17 cellular contexts compared by ENCODE assay signal in the genomic region with DNA sequence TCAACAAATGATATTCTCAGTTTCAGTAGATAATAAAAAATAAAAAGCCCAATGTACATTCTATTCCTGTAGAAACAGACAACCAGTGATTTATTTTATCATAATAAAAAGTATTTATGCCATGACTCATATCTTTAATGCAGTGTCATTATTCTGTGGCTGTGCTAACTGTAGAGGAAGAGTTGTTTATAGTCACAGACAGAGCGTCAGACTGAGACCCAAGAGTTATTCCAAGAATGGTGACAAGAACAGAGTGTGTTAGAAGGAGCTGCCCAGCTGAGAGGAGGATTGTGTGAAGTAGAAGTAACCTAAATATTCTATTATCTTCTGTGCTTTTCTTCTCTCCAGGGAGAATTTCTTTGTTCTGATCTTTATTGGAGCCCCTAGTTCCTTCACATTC.
"Had no signal": no experiment of that assay in that cellular context is flagged by ENCODE, and none has a peak within 500 bp of the region (broad histone marks: within the 10 kb centered on the region; RNA-seq: fewer than 3 reads in every experiment).

No MANE protein-coding gene starts in this region.

- H3K4me3 ChIP-seq: ascending aorta, sigmoid colon, testis, upper lobe of right lung had no signal

- H3K27ac Mint-ChIP-seq: activated CD4-positive, alpha-beta memory T cell treated with anti-CD3 and anti-CD28 coated beads for 36 hours; effector memory CD8-positive, alpha-beta T cell; nephron; T-helper 2 cell treated with Interferon-gamma antibody and Interleukin-4, amounts not matched to agents 5 μg/mL and 100 μg/mL, for 36 hours had no signal

- H3K27ac ChIP-seq: ascending aorta, epithelial cell of prostate, testis, upper lobe of right lung had no signal

- H3K36me3 ChIP-seq: ascending aorta, sigmoid colon, upper lobe of right lung had no signal

- H3K27me3 ChIP-seq: ascending aorta, sigmoid colon, testis, upper lobe of right lung had no signal

- H3K9me3 ChIP-seq: ascending aorta, sigmoid colon, testis, upper lobe of right lung had no signal

- DNase-seq: activated CD4-positive, alpha-beta memory T cell treated with anti-CD3 and anti-CD28 coated beads for 36 hours; activated CD8-positive, alpha-beta memory T cell treated with anti-CD3 and anti-CD28 coated beads, Interleukin-2, amount 50 U/mL, for 4 hours; activated naive CD4-positive, alpha-beta T cell; caudate nucleus; effector memory CD8-positive, alpha-beta T cell; glutamatergic neuron; sigmoid colon; stimulated activated CD4-positive, alpha-beta T cell treated with anti-CD3 and anti-CD28 coated beads, Interleukin-4, amount 100 ng/mL, for 1 hour; stimulated activated CD8-positive, alpha-beta memory T cell treated with anti-CD3 and anti-CD28 coated beads, Interleukin-4, amount 100 ng/mL, for 48 hours; stimulated activated naive CD8-positive, alpha-beta T cell treated with anti-CD3 and anti-CD28 coated beads, Interleukin-15, Interleukin-2, amounts not matched to agents 100 U/mL and 50 U/mL, for 24 hours; SW 1271; testis; upper lobe of right lung had no signal

- H3K4me3 Mint-ChIP-seq: activated CD4-positive, alpha-beta memory T cell treated with anti-CD3 and anti-CD28 coated beads for 36 hours; effector memory CD8-positive, alpha-beta T cell; nephron; T-helper 2 cell treated with Interferon-gamma antibody and Interleukin-4, amounts not matched to agents 5 μg/mL and 100 μg/mL, for 36 hours had no signal

- H3K4me1 Mint-ChIP-seq: nephron had no signal

- H3K9me3 Mint-ChIP-seq: activated CD4-positive, alpha-beta memory T cell treated with anti-CD3 and anti-CD28 coated beads for 36 hours; effector memory CD8-positive, alpha-beta T cell; nephron; T-helper 2 cell treated with Interferon-gamma antibody and Interleukin-4, amounts not matched to agents 5 μg/mL and 100 μg/mL, for 36 hours had no signal

- ATAC-seq: effector memory CD8-positive, alpha-beta T cell; stimulated activated naive CD8-positive, alpha-beta T cell treated with anti-CD3 and anti-CD28 coated beads, Interleukin-15, Interleukin-2, amounts not matched to agents 100 U/mL and 50 U/mL, for 24 hours; upper lobe of right lung had no signal

- H3K27me3 Mint-ChIP-seq: activated CD4-positive, alpha-beta memory T cell treated with anti-CD3 and anti-CD28 coated beads for 36 hours; effector memory CD8-positive, alpha-beta T cell had no signal

- H3K36me3 Mint-ChIP-seq: activated CD4-positive, alpha-beta memory T cell treated with anti-CD3 and anti-CD28 coated beads for 36 hours had no signal

- H3K4me1 ChIP-seq: ascending aorta, sigmoid colon, testis, upper lobe of right lung had no signal
